Comparison of ENCODE assay signal across 8 cellular contexts in the genomic region with DNA sequence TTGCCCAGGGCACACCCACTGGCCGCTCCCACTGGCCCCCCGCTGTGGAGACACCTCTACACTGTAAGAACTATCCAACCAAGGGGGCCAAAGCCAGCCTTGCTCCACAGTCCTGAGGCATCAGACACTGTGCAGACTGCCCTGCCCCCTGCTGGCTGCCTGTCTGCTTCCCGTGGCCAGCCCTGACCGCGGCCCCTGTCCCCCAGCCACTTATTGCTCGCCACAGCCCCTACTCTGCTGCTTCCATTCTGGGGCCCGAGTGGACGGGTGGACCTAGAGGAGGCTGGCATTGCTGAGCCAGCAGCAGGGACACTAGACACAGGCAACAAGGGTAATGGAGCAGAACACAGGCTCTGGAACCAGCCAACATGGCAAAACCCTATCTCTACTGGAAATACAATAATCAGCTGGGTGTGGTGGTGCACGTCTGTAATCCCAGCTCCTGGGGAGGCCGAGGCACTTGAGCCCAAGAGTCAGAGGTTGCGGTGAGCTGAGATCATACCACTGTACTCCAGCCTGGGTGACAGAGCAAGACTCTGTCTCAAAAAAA. TPM values are rescaled to one million over a fixed set of nuclear protein-coding genes. Genes with fewer than 3 reads are reported as not detected.
DNase-seq lines count a peak whose midpoint lies in the region; ATAC-seq and TF ChIP-seq lines count a peak whose summit lies in the region.

No MANE protein-coding gene starts in this region.

- no peaks in the 10 kb centered on the region for H3K27me3 ChIP-seq in sigmoid colon

- no peak for TF ChIP-seq EP300 in sigmoid colon (IDR thresholded peaks at IDR 0.05)

- H3K4me3 ChIP-seq in NB4 (ENCODE audit: low read depth, low read length) (no peak overlapping the region), sigmoid colon (no peak overlapping the region)

- DNase-seq in NCI-H510A treated with DMSO at 0.1 percent for 48 hours (lab: John Stamatoyannopoulos, UW) (peak; percentile 22), NCI-H510A (lab: John Stamatoyannopoulos, UW) (no peak), NB4 (ENCODE audit: low read depth) (peak; percentile 64), Right ventricle myocardium superior (peak; percentile 73), sigmoid colon (no peak)
- peak; percentile 48 for DNase-seq in activated T-cell treated with anti-CD3 and anti-CD28 coated beads, Interleukin-2, amount 50 U/mL, for 1 hour

- no peaks in the 10 kb centered on the region for H3K36me3 ChIP-seq in sigmoid colon

- ATAC-seq in Right ventricle myocardium superior (ENCODE audit: poor library complexity) (peak; percentile 74), HG02763 (IDR thresholded peaks at IDR 0.05; ENCODE audit: unreplicated experiment) (no peak), GM18517 (IDR thresholded peaks at IDR 0.05; ENCODE audit: unreplicated experiment) (no peak)

- no peaks in the 10 kb centered on the region for H3K9me3 ChIP-seq in sigmoid colon

- no peak for TF ChIP-seq POLR2A in NB4 (IDR thresholded peaks at IDR 0.05; ENCODE audit: extremely low read depth, insufficient read length)
- TF ChIP-seq POLR2A in sigmoid colon (IDR thresholded peaks at IDR 0.05), result no peak

- H3K27ac ChIP-seq in sigmoid colon, result no peak overlapping the region

- 47 to 60% methylated on average over 11 of the region's 11 CpGs for WGBS in sigmoid colon, 2 donors

- peak; percentile 70 for TF ChIP-seq CTCF in NB4 (IDR thresholded peaks at IDR 0.05; ENCODE audit: low read depth, low read length)
- TF ChIP-seq CTCF in sigmoid colon (IDR thresholded peaks at IDR 0.05), result peak in 3 of 4 experiments; percentile 14 to 41 (median 22)

- no peaks in the 10 kb centered on the region for H3K4me1 ChIP-seq in sigmoid colon

- intact Hi-C loops in Right ventricle myocardium superior (cut with DNase I), result no loop called here
- intact Hi-C loops in sigmoid colon (cut with DNase I), result no loop called here

RNA-seq across cellular contexts. Expression of a gene that starts 19.7 kb away (rescaled TPM):
- total RNA-seq in Right ventricle myocardium superior, result 2.2 TPM
- 10 to 100 TPM in 1 of 4 donors, 1 to 10 TPM in 3; 3.9 to 17.7 (median 4.5) TPM for total RNA-seq in sigmoid colon
- 1 to 10 TPM in 1 of 3 donors, not detected in 2; 2.2 TPM for polyA plus RNA-seq in sigmoid colon

Comparison
In these comparisons a context has a peak if more than half of its experiments do, and no peak if none do; other contexts are left out.
1. DNase-seq: peak in NCI-H510A treated with DMSO at 0.1 percent for 48 hours (single experiment), NB4 (single experiment), activated T-cell treated with anti-CD3 and anti-CD28 coated beads, Interleukin-2, amount 50 U/mL, for 1 hour (single experiment) and Right ventricle myocardium superior (single experiment); none in NCI-H510A (single experiment) and sigmoid colon (single experiment).